Comparison of ENCODE assay signal across 11 cellular contexts in genomic region chr13:48891586-48891985, GRCh38.
DNase-seq lines count a peak whose midpoint lies in the region; TF ChIP-seq lines count a peak whose summit lies in the region.
"Had no signal": no experiment of that assay in that cellular context is flagged by ENCODE, and none has a peak within 500 bp of the region (broad histone marks: within the 10 kb centered on the region; RNA-seq: fewer than 3 reads in every experiment).

No MANE protein-coding gene starts in this region.

- H3K4me3 ChIP-seq in cardiac fibroblast (replicated peaks in 1 of 2; ENCODE audit: low read depth in 2 of 2, low read length in 2 of 2) (no peak overlapping the region), colonic mucosa (no peak overlapping the region)
- H3K4me3 ChIP-seq: pancreas had no signal

- no peaks in the 10 kb centered on the region for H3K4me1 Mint-ChIP-seq in nephron progenitor cell

- no peaks in the 10 kb centered on the region for H3K27me3 Mint-ChIP-seq in nephron progenitor cell (ENCODE audit: low read depth, poor library complexity)

- no peak overlapping the region for H3K27ac ChIP-seq in colonic mucosa

- intact Hi-C loops in colonic mucosa (cut with DNase I), result no loop called here

- H3K4me3 Mint-ChIP-seq in nephron progenitor cell, result no peak overlapping the region

- no peaks in the 10 kb centered on the region for H3K4me1 ChIP-seq in colonic mucosa

- H3K9ac ChIP-seq in colonic mucosa (ENCODE audit: low read depth in 2 of 2, low read length in 2 of 2), result no peak overlapping the region

- no peaks in the 10 kb centered on the region for H3K36me3 Mint-ChIP-seq in nephron progenitor cell (ENCODE audit: low read depth)

- H3K36me3 ChIP-seq in colonic mucosa, result no peaks in the 10 kb centered on the region
- H3K36me3 ChIP-seq: pancreas had no signal

- DNase-seq in DMS53 (lab: John Stamatoyannopoulos, UW) (peak; percentile 84), MV-4-11 (lab: John Stamatoyannopoulos, UW) (peak; percentile 6), cardiac fibroblast (ENCODE audit: low read depth in 2 of 2) (peak; percentile 22 to 88), nephron progenitor cell (no peak), GM20000 (ENCODE audit: low spot score) (no peak), colonic mucosa (no peak), NCI-H1048 (lab: John Stamatoyannopoulos, UW) (no peak), Ammon's horn (ENCODE audit: low spot score) (no peak)
- DNase-seq: effector memory CD4-positive, alpha-beta T cell; NCI-H774; pancreas had no signal

- TF ChIP-seq CTCF in cardiac fibroblast (IDR thresholded peaks at IDR 0.05; ENCODE audit: low read depth, low read length), result no peak
- no peak for TF ChIP-seq CTCF in nephron progenitor cell (IDR thresholded peaks at IDR 0.05)
- no peak for TF ChIP-seq CTCF in GM20000 (IDR thresholded peaks at IDR 0.05; ENCODE audit: extremely low read depth, missing control alignments)
- TF ChIP-seq CTCF in colonic mucosa (IDR thresholded peaks at IDR 0.05), result no peak

- H3K9me3 ChIP-seq in colonic mucosa, result no peaks in the 10 kb centered on the region
- H3K9me3 ChIP-seq: pancreas had no signal

- H3K27me3 ChIP-seq in colonic mucosa, result no peaks in the 10 kb centered on the region
- H3K27me3 ChIP-seq: pancreas had no signal

- H3K27ac Mint-ChIP-seq in nephron progenitor cell, result peak overlapping the region; percentile 9

- H3K9me3 Mint-ChIP-seq in nephron progenitor cell, result no peaks in the 10 kb centered on the region

Comparison
In these comparisons a context has a peak if more than half of its experiments do, and no peak if none do; other contexts are left out.
1. DNase-seq: peak in DMS53 (single experiment), MV-4-11 (single experiment) and cardiac fibroblast (2 of 2); none in nephron progenitor cell (single experiment), GM20000 (single experiment), colonic mucosa (single experiment), NCI-H1048 (single experiment) and Ammon's horn (single experiment).